Comparison of ENCODE assay signal across 2 cellular contexts in the genomic region with DNA sequence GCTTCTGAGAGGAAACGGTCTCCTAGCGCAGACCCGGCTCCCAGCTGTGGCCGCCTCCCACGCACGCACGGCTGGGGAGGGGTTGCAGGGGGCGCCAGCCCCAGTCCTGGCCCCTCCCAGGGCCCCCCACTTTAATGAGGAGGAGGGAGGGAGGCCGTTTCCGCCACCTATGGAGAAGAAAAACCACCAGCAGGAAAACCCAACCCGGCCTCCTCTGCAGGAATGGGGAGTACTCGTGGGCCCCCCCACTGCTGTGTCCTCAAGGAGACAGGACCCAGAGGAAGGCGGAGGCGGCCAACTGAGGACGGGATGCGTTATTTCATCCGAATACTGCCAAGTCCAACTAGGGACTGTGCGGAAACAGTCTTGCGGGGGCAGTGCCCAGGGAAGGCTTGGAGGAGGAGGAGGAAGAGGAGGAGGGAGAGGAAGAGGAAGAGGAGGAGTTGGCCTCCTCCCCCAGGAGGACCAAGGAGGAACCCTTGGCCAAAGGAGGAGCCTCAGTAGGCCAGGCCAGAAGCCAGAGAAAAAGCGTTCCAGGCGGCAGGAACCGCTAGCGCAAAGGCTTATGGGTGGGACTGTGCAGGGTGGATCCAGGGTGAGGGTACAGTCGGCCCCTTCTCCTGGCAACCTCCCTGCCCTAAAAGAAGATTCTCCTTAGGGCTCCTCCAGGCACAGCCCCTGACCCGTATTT.
TF ChIP-seq lines count a peak whose summit lies in the region.

No MANE protein-coding gene starts in this region.

TF ChIP-seq in A549, 52 proteins besides CTCF, POLR2A, EP300 and RAD21:
- TF ChIP-seq, protein P1, sequence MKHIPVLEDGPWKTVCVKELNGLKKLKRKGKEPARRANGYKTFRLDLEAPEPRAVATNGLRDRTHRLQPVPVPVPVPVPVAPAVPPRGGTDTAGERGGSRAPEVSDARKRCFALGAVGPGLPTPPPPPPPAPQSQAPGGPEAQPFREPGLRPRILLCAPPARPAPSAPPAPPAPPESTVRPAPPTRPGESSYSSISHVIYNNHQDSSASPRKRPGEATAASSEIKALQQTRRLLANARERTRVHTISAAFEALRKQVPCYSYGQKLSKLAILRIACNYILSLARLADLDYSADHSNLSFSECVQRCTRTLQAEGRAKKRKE (CRISPR knock-in tag; IDR thresholded peaks at IDR 0.05; ENCODE audit: low read depth), result no peak
- TF ChIP-seq HOXB13 (CRISPR knock-in tag; IDR thresholded peaks at IDR 0.05; ENCODE audit: low read depth), result no peak
- TF ChIP-seq, protein P2, sequence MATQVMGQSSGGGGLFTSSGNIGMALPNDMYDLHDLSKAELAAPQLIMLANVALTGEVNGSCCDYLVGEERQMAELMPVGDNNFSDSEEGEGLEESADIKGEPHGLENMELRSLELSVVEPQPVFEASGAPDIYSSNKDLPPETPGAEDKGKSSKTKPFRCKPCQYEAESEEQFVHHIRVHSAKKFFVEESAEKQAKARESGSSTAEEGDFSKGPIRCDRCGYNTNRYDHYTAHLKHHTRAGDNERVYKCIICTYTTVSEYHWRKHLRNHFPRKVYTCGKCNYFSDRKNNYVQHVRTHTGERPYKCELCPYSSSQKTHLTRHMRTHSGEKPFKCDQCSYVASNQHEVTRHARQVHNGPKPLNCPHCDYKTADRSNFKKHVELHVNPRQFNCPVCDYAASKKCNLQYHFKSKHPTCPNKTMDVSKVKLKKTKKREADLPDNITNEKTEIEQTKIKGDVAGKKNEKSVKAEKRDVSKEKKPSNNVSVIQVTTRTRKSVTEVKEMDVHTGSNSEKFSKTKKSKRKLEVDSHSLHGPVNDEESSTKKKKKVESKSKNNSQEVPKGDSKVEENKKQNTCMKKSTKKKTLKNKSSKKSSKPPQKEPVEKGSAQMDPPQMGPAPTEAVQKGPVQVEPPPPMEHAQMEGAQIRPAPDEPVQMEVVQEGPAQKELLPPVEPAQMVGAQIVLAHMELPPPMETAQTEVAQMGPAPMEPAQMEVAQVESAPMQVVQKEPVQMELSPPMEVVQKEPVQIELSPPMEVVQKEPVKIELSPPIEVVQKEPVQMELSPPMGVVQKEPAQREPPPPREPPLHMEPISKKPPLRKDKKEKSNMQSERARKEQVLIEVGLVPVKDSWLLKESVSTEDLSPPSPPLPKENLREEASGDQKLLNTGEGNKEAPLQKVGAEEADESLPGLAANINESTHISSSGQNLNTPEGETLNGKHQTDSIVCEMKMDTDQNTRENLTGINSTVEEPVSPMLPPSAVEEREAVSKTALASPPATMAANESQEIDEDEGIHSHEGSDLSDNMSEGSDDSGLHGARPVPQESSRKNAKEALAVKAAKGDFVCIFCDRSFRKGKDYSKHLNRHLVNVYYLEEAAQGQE (IDR thresholded peaks at IDR 0.05), result no peak
- TF ChIP-seq, protein P3, sequence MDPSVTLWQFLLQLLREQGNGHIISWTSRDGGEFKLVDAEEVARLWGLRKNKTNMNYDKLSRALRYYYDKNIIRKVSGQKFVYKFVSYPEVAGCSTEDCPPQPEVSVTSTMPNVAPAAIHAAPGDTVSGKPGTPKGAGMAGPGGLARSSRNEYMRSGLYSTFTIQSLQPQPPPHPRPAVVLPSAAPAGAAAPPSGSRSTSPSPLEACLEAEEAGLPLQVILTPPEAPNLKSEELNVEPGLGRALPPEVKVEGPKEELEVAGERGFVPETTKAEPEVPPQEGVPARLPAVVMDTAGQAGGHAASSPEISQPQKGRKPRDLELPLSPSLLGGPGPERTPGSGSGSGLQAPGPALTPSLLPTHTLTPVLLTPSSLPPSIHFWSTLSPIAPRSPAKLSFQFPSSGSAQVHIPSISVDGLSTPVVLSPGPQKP (IDR thresholded peaks at IDR 0.05; ENCODE audit: low read depth, low read length), result no peak
- no peak for TF ChIP-seq CBX8 (IDR thresholded peaks at IDR 0.05)
- TF ChIP-seq ZNF302 (CRISPR knock-in tag; IDR thresholded peaks at IDR 0.05), result no peak
- TF ChIP-seq, protein P4, sequence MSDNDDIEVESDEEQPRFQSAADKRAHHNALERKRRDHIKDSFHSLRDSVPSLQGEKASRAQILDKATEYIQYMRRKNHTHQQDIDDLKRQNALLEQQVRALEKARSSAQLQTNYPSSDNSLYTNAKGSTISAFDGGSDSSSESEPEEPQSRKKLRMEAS (IDR thresholded peaks at IDR 0.05), result no peak
- TF ChIP-seq RNF2 (IDR thresholded peaks at IDR 0.05; ENCODE audit: borderline replicate concordance, low read depth), result no peak
- TF ChIP-seq, protein P5, sequence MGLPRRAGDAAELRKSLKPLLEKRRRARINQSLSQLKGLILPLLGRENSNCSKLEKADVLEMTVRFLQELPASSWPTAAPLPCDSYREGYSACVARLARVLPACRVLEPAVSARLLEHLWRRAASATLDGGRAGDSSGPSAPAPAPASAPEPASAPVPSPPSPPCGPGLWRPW (IDR thresholded peaks at IDR 0.05), result no peak
- TF ChIP-seq SMC3 (IDR thresholded peaks at IDR 0.05), result no peak

TF ChIP-seq in HCT116, 20 proteins besides CTCF, POLR2A, EP300 and RAD21:
- TF ChIP-seq SP1 (IDR thresholded peaks at IDR 0.05; ENCODE audit: low read depth) (no peak), TCF7L2 (IDR thresholded peaks at IDR 0.05; ENCODE audit: borderline replicate concordance, extremely low read depth, insufficient read depth, insufficient read length) (peak; percentile 56), EGR1 (IDR thresholded peaks at IDR 0.05; ENCODE audit: low read depth) (peak; percentile 76), POLR2AphosphoS5 (IDR thresholded peaks at IDR 0.05; ENCODE audit: low read depth, low read length) (peak; percentile 72), CEBPB (IDR thresholded peaks at IDR 0.05; ENCODE audit: low read depth) (no peak), ZFX (IDR thresholded peaks at IDR 0.05) (0 out of 2 replicates have a peak, but pooled peaks have one; percentile 23)
